Comparison of ENCODE assay signal across 5 cellular contexts in the genomic region with DNA sequence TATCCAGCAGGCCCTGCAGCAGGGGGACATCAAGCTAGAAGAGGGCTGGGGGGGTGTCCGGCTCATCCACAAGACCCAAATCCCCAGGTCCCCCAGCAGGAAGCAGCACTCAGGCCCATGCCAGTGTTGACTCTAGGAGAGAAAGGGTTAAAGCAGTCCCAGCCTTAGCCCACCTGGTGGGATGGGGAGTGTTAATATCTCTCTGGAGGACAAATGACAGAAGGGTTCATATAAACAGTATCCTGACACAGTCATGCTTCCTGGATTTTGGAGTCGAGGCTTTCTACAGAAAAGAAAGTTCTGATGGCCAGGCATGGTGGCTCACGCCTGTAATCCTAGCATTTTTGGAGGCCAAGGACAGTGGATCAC. TPM values are rescaled to one million over a fixed set of nuclear protein-coding genes. Genes with fewer than 3 reads are reported as not detected.
"Had no signal": no experiment of that assay in that cellular context is flagged by ENCODE, and none has a peak within 500 bp of the region (broad histone marks: within the 10 kb centered on the region; RNA-seq: fewer than 3 reads in every experiment).

No MANE protein-coding gene starts in this region.

RNA-seq across cellular contexts. Expression of gene RAB42, which starts 1.9 kb away (rescaled TPM):
- total RNA-seq: SK-MEL-5, T-cell had no signal

RNA-seq across cellular contexts. Expression of gene RNU11, which starts 54.4 kb away (rescaled TPM):
- total RNA-seq: LHCN-M2, NCI-H460, SK-MEL-5, T-cell had no signal
- polyA plus RNA-seq: SK-N-SH had no signal
